ENCODE assay signal across 25 cellular contexts in genomic region chr1:235997049-235997448, GRCh38.
DNase-seq lines count a peak whose midpoint lies in the region; ATAC-seq lines count a peak whose summit lies in the region.
"Had no signal": no experiment of that assay in that cellular context is flagged by ENCODE, and none has a peak within 500 bp of the region (broad histone marks: within the 10 kb centered on the region; RNA-seq: fewer than 3 reads in every experiment).

No MANE protein-coding gene starts in this region.

- peaks cover 8% of the 10 kb centered on the region for H3K9me3 Mint-ChIP-seq in activated T-helper 2 cell treated with anti-CD3 and anti-CD28 coated beads, Interferon-gamma antibody, Interleukin-2, Interleukin-4, amounts not matched to agents 10 μg/mL and 5 μg/mL and 100 μg/mL, durations not matched to agents 14 hours and 24 hours and 36 hours
- H3K9me3 Mint-ChIP-seq: GM23338, neural progenitor cell had no signal

- no peak for ATAC-seq in Right ventricle myocardium inferior
- ATAC-seq: gastrocnemius medialis, GM23338, left cardiac atrium, Panc1, T-helper 17 cell had no signal

- H3K4me1 Mint-ChIP-seq in activated T-helper 2 cell treated with anti-CD3 and anti-CD28 coated beads, Interferon-gamma antibody, Interleukin-2, Interleukin-4, amounts not matched to agents 10 μg/mL and 5 μg/mL and 100 μg/mL, durations not matched to agents 14 hours and 24 hours and 36 hours (ENCODE audit: low read depth) = peaks cover 43% of the 10 kb centered on the region

- peak overlapping the region; percentile 43 for H3K27ac Mint-ChIP-seq in activated T-helper 2 cell treated with anti-CD3 and anti-CD28 coated beads, Interferon-gamma antibody, Interleukin-2, Interleukin-4, amounts not matched to agents 10 μg/mL and 5 μg/mL and 100 μg/mL, durations not matched to agents 14 hours and 24 hours and 36 hours
- H3K27ac Mint-ChIP-seq: GM23338, neural progenitor cell had no signal

- H3K27me3 Mint-ChIP-seq in activated T-helper 2 cell treated with anti-CD3 and anti-CD28 coated beads, Interferon-gamma antibody, Interleukin-2, Interleukin-4, amounts not matched to agents 10 μg/mL and 5 μg/mL and 100 μg/mL, durations not matched to agents 14 hours and 24 hours and 36 hours (ENCODE audit: low read depth) = no peaks in the 10 kb centered on the region
- H3K27me3 Mint-ChIP-seq: activated CD4-positive, alpha-beta T cell treated with anti-CD3 and anti-CD28 coated beads, Interleukin-2, amount 10 ng/mL, durations not matched to agents 7 days and 5 days; T-helper 17 cell had no signal

- no peak overlapping the region for H3K4me3 Mint-ChIP-seq in activated T-helper 2 cell treated with anti-CD3 and anti-CD28 coated beads, Interferon-gamma antibody, Interleukin-2, Interleukin-4, amounts not matched to agents 10 μg/mL and 5 μg/mL and 100 μg/mL, durations not matched to agents 14 hours and 24 hours and 36 hours (ENCODE audit: low read depth)
- H3K4me3 Mint-ChIP-seq: activated CD4-positive, alpha-beta T cell treated with anti-CD3 and anti-CD28 coated beads, Interleukin-2, amount 10 ng/mL, durations not matched to agents 7 days and 5 days; GM23338; neural progenitor cell; T-helper 17 cell had no signal

- H3K36me3 Mint-ChIP-seq in activated T-helper 2 cell treated with anti-CD3 and anti-CD28 coated beads, Interferon-gamma antibody, Interleukin-2, Interleukin-4, amounts not matched to agents 10 μg/mL and 5 μg/mL and 100 μg/mL, durations not matched to agents 14 hours and 24 hours and 36 hours (ENCODE audit: low read depth) = peaks cover 5% of the 10 kb centered on the region

- DNase-seq in CD1c-positive myeloid dendritic cell (ENCODE audit: extremely low spot score) (peak; percentile 9), H4 (ENCODE audit: low spot score) (peak; percentile 45), NOMO-1 treated with dmso at 0.1 percent for 144 hours (lab: John Stamatoyannopoulos, UW; ENCODE audit: unreplicated experiment) (peak; percentile 53), GM19238 (ENCODE audit: insufficient read length, low spot score) (no peak), Right ventricle myocardium inferior (ENCODE audit: missing footprints) (no peak), dermis blood vessel endothelial cell (no peak)
- DNase-seq in activated T-helper 2 cell treated with anti-CD3 and anti-CD28 coated beads, Interferon-gamma antibody, Interleukin-2, Interleukin-4, amounts not matched to agents 10 μg/mL and 5 μg/mL and 100 μg/mL, durations not matched to agents 14 hours and 24 hours and 36 hours (ENCODE audit: low spot score) = no peak
- DNase-seq: activated CD4-positive, alpha-beta T cell treated with anti-CD3 and anti-CD28 coated beads, Interleukin-2, amount 10 ng/mL, durations not matched to agents 7 days and 5 days; activated CD8-positive, alpha-beta memory T cell treated with anti-CD3 and anti-CD28 coated beads, Interleukin-2, amount 50 U/mL, for 4 hours; activated effector memory CD4-positive, alpha-beta T cell treated with Interleukin-2 at 50 U/mL for 16 hours; DMS79; esophagus squamous epithelium; gastrocnemius medialis; GF-D8; left cardiac atrium; mammary epithelial cell; NCI-H1048; NCI-H1694; NCI-H510A; stimulated activated CD4-positive, alpha-beta T cell treated with anti-CD3 and anti-CD28 coated beads, Interleukin-1b, Interleukin-23, amount 100 ng/mL, for 48 hours; stimulated activated CD8-positive, alpha-beta memory T cell treated with anti-CD3 and anti-CD28 coated beads, Interleukin-4, amount 100 ng/mL, for 48 hours; T-helper 17 cell had no signal

- intact Hi-C loops in activated T-helper 2 cell treated with anti-CD3 and anti-CD28 coated beads, Interferon-gamma antibody, Interleukin-2, Interleukin-4, amounts not matched to agents 10 μg/mL and 5 μg/mL and 100 μg/mL, durations not matched to agents 14 hours and 24 hours and 36 hours (cut with micrococcal nuclease) = loop anchor here (10.0 kb wide), 1 partner anchor 798 kb away; the partner anchor contains the start of gene MTR
- intact Hi-C loops in Right ventricle myocardium inferior (cut with DNase I) = no loop called here

Comparison
In these comparisons a context has a peak if more than half of its experiments do, and no peak if none do; other contexts are left out.
1. DNase-seq: peak in CD1c-positive myeloid dendritic cell (single experiment), H4 (single experiment) and NOMO-1 treated with dmso at 0.1 percent for 144 hours (single experiment); none in activated T-helper 2 cell treated with anti-CD3 and anti-CD28 coated beads, Interferon-gamma antibody, Interleukin-2, Interleukin-4, amounts not matched to agents 10 μg/mL and 5 μg/mL and 100 μg/mL, durations not matched to agents 14 hours and 24 hours and 36 hours (single experiment), GM19238 (single experiment), Right ventricle myocardium inferior (single experiment) and dermis blood vessel endothelial cell (single experiment).